In the genomic region with DNA sequence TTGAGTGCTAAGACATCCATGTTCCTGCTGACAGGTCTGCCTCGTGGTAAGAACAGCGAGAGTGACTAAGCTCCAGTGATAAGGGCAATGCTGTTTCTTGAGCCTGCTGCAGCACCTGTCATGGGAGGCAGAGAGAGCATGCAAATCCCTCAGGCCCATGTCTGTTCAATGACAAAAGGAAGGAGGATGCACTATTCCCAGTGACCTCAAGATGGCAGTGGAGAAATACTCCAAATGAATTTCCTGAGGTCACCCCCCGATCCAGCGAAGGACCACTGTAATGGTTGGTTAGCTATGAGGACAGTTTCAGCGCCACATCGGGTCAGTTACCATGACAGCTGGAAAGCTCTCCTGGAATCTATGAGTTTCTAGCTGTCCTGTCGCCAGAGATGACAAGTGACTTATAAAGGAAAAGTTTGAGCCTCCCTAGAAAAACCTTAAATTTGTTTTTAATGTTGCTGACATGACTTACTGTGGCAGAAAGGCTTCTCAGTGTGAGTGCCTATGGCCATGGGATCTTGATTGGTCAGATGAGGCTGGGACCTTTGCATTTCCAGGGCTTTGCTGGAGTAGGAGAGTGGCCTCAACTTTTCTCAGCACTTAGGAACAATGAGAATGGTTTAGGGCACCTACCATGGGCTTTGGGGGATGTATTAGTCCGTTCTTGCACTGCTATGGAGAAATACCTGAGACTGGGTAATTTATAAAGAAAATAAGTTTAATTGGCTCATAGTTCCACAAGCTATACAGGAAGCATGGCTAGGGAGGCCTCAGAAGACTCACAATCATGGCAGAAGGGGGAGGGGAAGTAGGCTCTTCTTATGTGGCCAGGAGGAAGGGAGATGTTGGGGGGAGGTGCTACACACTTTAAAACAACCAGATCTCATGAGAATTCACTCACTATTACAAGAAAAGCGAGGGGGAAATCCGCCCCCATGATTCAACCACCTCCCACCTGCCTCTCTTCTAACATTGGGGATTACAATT, we compare ENCODE assay signal across 8 cellular contexts.
DNase-seq lines count a peak whose midpoint lies in the region; ATAC-seq and TF ChIP-seq lines count a peak whose summit lies in the region.

No MANE protein-coding gene starts in this region.

- no peak overlapping the region for H3K4me3 ChIP-seq in Jurkat, Clone E6-1 (ENCODE audit: low read length)
- peak overlapping the region; percentile 46 for H3K4me3 ChIP-seq in OCI-LY3 (ENCODE audit: low read length)

- no peaks in the 10 kb centered on the region for H3K9me3 ChIP-seq in OCI-LY3 (ENCODE audit: insufficient read depth, low read length)

- H3K36me3 ChIP-seq in OCI-LY3 (replicated peaks; ENCODE audit: low read depth, low read length), result no peaks in the 10 kb centered on the region

- H3K27me3 ChIP-seq in OCI-LY3 (ENCODE audit: low read depth, low read length), result peaks cover 5% of the 10 kb centered on the region; the same call in 1 of the 2 replicates

- no peaks in the 10 kb centered on the region for H3K79me2 ChIP-seq in OCI-LY3 (ENCODE audit: low read length)

- no peaks in the 10 kb centered on the region for H4K20me1 ChIP-seq in OCI-LY3 (ENCODE audit: insufficient read depth, low read length)

- no peak overlapping the region for H3K9ac ChIP-seq in OCI-LY3 (ENCODE audit: low read length)

- peaks cover 14% of the 10 kb centered on the region for H3K4me1 ChIP-seq in OCI-LY3 (ENCODE audit: low read length)

- ATAC-seq in GM19463 (IDR thresholded peaks at IDR 0.05; ENCODE audit: unreplicated experiment) (peak; percentile 77), GM21381 (IDR thresholded peaks at IDR 0.05; ENCODE audit: unreplicated experiment) (no peak)

- peak overlapping the region; percentile 40; the same call in 1 of the 2 replicates for H2AFZ ChIP-seq in OCI-LY3 (ENCODE audit: low read depth, low read length)

- no peak overlapping the region for H3K27ac ChIP-seq in OCI-LY3 (ENCODE audit: low read length)

- DNase-seq in COLO829 (ENCODE audit: low spot score) (peak; percentile 33), amniotic epithelial cell (ENCODE audit: low read depth) (peak; percentile 47), iPS DF 4.7 (ENCODE audit: extremely low read depth, low spot score) (peak; percentile 94)
- peak; percentile 71 for DNase-seq in Jurkat, Clone E6-1 (ENCODE audit: low read depth, low spot score)
- peak; percentile 37 for DNase-seq in stimulated activated CD4-positive, alpha-beta T cell treated with anti-CD3 and anti-CD28 coated beads, Interleukin-1b, Interleukin-23, amount 100 ng/mL, for 48 hours

- H3K4me2 ChIP-seq in OCI-LY3 (ENCODE audit: low read length), result peak overlapping the region; percentile 62

- peak; percentile 77 for TF ChIP-seq CTCF in OCI-LY3 (IDR thresholded peaks at IDR 0.05; ENCODE audit: low read depth, low read length)

Comparison
In these comparisons a context has a peak if more than half of its experiments do, and no peak if none do; other contexts are left out.
1. DNase-seq: peak in every context shown above with its lines; median percentile 94 in iPS DF 4.7; 71 in Jurkat, Clone E6-1; 47 in amniotic epithelial cell; 37 in stimulated activated CD4-positive, alpha-beta T cell treated with anti-CD3 and anti-CD28 coated beads, Interleukin-1b, Interleukin-23, amount 100 ng/mL, for 48 hours; 33 in COLO829.